ENCODE assay signal across 1 cellular context in genomic region chr15:78265137-78265460, GRCh38.
TF ChIP-seq lines count a peak whose summit lies in the region.

No MANE protein-coding gene starts in this region.

TF ChIP-seq in IMR-90, 13 proteins besides CTCF, POLR2A, EP300 and RAD21 (continued from another document):
- TF ChIP-seq ELK1 (IDR thresholded peaks at IDR 0.05; ENCODE audit: borderline replicate concordance, low read depth, low read length) (no peak), SMC3 (IDR thresholded peaks at IDR 0.05; ENCODE audit: low read depth, low read length) (no peak), BHLHE40 (IDR thresholded peaks at IDR 0.05; ENCODE audit: low read depth, low read length) (no peak), MAZ (IDR thresholded peaks at IDR 0.05; ENCODE audit: borderline replicate concordance, low read depth, low read length) (no peak), MAFK (IDR thresholded peaks at IDR 0.05; ENCODE audit: low read depth, low read length) (no peak), CHD1 (IDR thresholded peaks at IDR 0.05; ENCODE audit: low read depth, low read length) (no peak), RCOR1 (IDR thresholded peaks at IDR 0.05; ENCODE audit: insufficient replicate concordance, low read length) (no peak), FOS (IDR thresholded peaks at IDR 0.05; ENCODE audit: low read depth, low read length) (no peak), CEBPB (IDR thresholded peaks at IDR 0.05; ENCODE audit: low read depth, low read length) (no peak)
